In genomic region chr15:77555232-77555631, GRCh38 we compare ENCODE assay signal across 27 cellular contexts.
"Had no signal": no experiment of that assay in that cellular context is flagged by ENCODE, and none has a peak within 500 bp of the region (broad histone marks: within the 10 kb centered on the region; RNA-seq: fewer than 3 reads in every experiment).

No MANE protein-coding gene starts in this region.

- H3K27me3 Mint-ChIP-seq: activated CD4-positive, alpha-beta T cell treated with anti-CD3 and anti-CD28 coated beads, Interleukin-2, amount 10 ng/mL, durations not matched to agents 7 days and 5 days; activated naive CD8-positive, alpha-beta T cell treated with anti-CD3 and anti-CD28 coated beads, Interleukin-2, amount 10 ng/mL, durations not matched to agents 7 days and 5 days; activated T-helper 17 cell treated with anti-CD3 and anti-CD28 coated beads, Interleukin-2, amount 50 U/mL, for 72 hours had no signal

- H3K27ac ChIP-seq: adrenal gland had no signal

- H3K4me1 ChIP-seq: adrenal gland had no signal

- H3K36me3 Mint-ChIP-seq: activated CD4-positive, alpha-beta memory T cell treated with anti-CD3 and anti-CD28 coated beads for 36 hours; activated naive CD8-positive, alpha-beta T cell treated with anti-CD3 and anti-CD28 coated beads, Interleukin-2, amount 10 ng/mL, durations not matched to agents 7 days and 5 days had no signal

- H3K36me3 ChIP-seq: adrenal gland, MG63 had no signal

- H3K27me3 ChIP-seq: adrenal gland, MG63 had no signal

- ATAC-seq: activated T-helper 17 cell treated with anti-CD3 and anti-CD28 coated beads, Interleukin-2, amount 50 U/mL, for 72 hours; T-helper 17 cell had no signal

- H3K4me1 Mint-ChIP-seq: activated CD4-positive, alpha-beta T cell treated with anti-CD3 and anti-CD28 coated beads, Interleukin-2, amount 10 ng/mL, durations not matched to agents 7 days and 5 days; activated naive CD8-positive, alpha-beta T cell treated with anti-CD3 and anti-CD28 coated beads, Interleukin-2, amount 10 ng/mL, durations not matched to agents 7 days and 5 days; activated T-helper 17 cell treated with anti-CD3 and anti-CD28 coated beads, Interleukin-2, amount 50 U/mL, for 72 hours; central memory CD8-positive, alpha-beta T cell had no signal

- H3K9me3 ChIP-seq: adrenal gland, MG63 had no signal

- H3K4me3 ChIP-seq: adrenal gland, MG63 had no signal

- H3K9me3 Mint-ChIP-seq: activated CD4-positive, alpha-beta memory T cell treated with anti-CD3 and anti-CD28 coated beads for 36 hours; activated CD4-positive, alpha-beta T cell treated with anti-CD3 and anti-CD28 coated beads, Interleukin-2, amount 10 ng/mL, durations not matched to agents 7 days and 5 days; activated naive CD8-positive, alpha-beta T cell treated with anti-CD3 and anti-CD28 coated beads, Interleukin-2, amount 10 ng/mL, durations not matched to agents 7 days and 5 days; activated T-helper 17 cell treated with anti-CD3 and anti-CD28 coated beads, Interleukin-2, amount 50 U/mL, for 72 hours; central memory CD8-positive, alpha-beta T cell had no signal

- DNase-seq: activated CD4-positive, alpha-beta memory T cell treated with anti-CD3 and anti-CD28 coated beads for 36 hours; activated CD4-positive, alpha-beta T cell treated with anti-CD3 and anti-CD28 coated beads, Interleukin-2, amount 10 ng/mL, durations not matched to agents 7 days and 5 days; activated CD4-positive, CD25-positive, alpha-beta regulatory T cell; activated CD8-positive, alpha-beta memory T cell treated with anti-CD3 and anti-CD28 coated beads for 24 hours; activated gamma-delta T cell treated with Interleukin-2 at 50 U/mL for 16 hours; activated naive CD4-positive, alpha-beta T cell treated with anti-CD3 and anti-CD28 coated beads, Interleukin-2, amount 50 U/mL, for 16 hours; activated naive CD8-positive, alpha-beta T cell treated with anti-CD3 and anti-CD28 coated beads, Interleukin-2, amount 10 ng/mL, durations not matched to agents 7 days and 5 days; activated T-cell treated with anti-CD3 and anti-CD28 coated beads for 4 hours; activated T-cell treated with anti-CD3 and anti-CD28 coated beads, Interleukin-2, amount 50 U/mL, for 48 hours; adrenal gland; aorta; MG63; MV-4-11; NCI-H1092 treated with DMSO at 0.1 percent for 48 hours; NCI-H1417 treated with DMSO at 0.1 percent for 48 hours; NCI-H1694; NCI-H2029; NCI-H2107; NCI-H2171 treated with DMSO at 0.1 percent for 48 hours; NCI-H345; NCI-H510A; NCI-H526 treated with DMSO at 0.1 percent for 48 hours; SIG-M5; T-helper 17 cell; T-helper 9 cell had no signal

- H3K27ac Mint-ChIP-seq: activated CD4-positive, alpha-beta memory T cell treated with anti-CD3 and anti-CD28 coated beads for 36 hours; activated CD4-positive, alpha-beta T cell treated with anti-CD3 and anti-CD28 coated beads, Interleukin-2, amount 10 ng/mL, durations not matched to agents 7 days and 5 days; activated naive CD8-positive, alpha-beta T cell treated with anti-CD3 and anti-CD28 coated beads, Interleukin-2, amount 10 ng/mL, durations not matched to agents 7 days and 5 days; activated T-helper 17 cell treated with anti-CD3 and anti-CD28 coated beads, Interleukin-2, amount 50 U/mL, for 72 hours; T-helper 17 cell had no signal

- H3K4me3 Mint-ChIP-seq: activated CD4-positive, alpha-beta memory T cell treated with anti-CD3 and anti-CD28 coated beads for 36 hours; activated CD4-positive, alpha-beta T cell treated with anti-CD3 and anti-CD28 coated beads, Interleukin-2, amount 10 ng/mL, durations not matched to agents 7 days and 5 days; activated naive CD8-positive, alpha-beta T cell treated with anti-CD3 and anti-CD28 coated beads, Interleukin-2, amount 10 ng/mL, durations not matched to agents 7 days and 5 days; activated T-helper 17 cell treated with anti-CD3 and anti-CD28 coated beads, Interleukin-2, amount 50 U/mL, for 72 hours; central memory CD8-positive, alpha-beta T cell; T-helper 17 cell had no signal
